Comparison of ENCODE assay signal across 14 cellular contexts in genomic region chr7:55245271-55245723, GRCh38.
A peak's percentile ranks its signal among the peaks of the same experiment; 100 is the strongest.
DNase-seq lines count a peak whose midpoint lies in the region; ATAC-seq and TF ChIP-seq lines count a peak whose summit lies in the region.
"Had no signal": no experiment of that assay in that cellular context is flagged by ENCODE, and none has a peak within 500 bp of the region (broad histone marks: within the 10 kb centered on the region; RNA-seq: fewer than 3 reads in every experiment).

No MANE protein-coding gene starts in this region.

- DNase-seq in Caki2 (ENCODE audit: low read depth), result peak; percentile 90
- DNase-seq in NCI-H460 (ENCODE audit: extremely low read depth, low read depth), result peak; percentile 87
- DNase-seq in epithelial cell of proximal tubule (ENCODE audit: low read depth), result peak; percentile 36
- DNase-seq in non-pigmented ciliary epithelial cell (ENCODE audit: low read depth), result peak; percentile 88
- DNase-seq in SW 1271 (lab: John Stamatoyannopoulos, UW), result no peak
- no peak for DNase-seq in activated T-cell treated with anti-CD3 and anti-CD28 coated beads, Interleukin-2, amount 50 U/mL, for 24 hours
- no peak for DNase-seq in NCI-H446 (lab: John Stamatoyannopoulos, UW)
- DNase-seq: activated naive CD8-positive, alpha-beta T cell treated with anti-CD3 and anti-CD28 coated beads for 36 hours; CD8-positive, alpha-beta T cell; NCI-H1694 treated with DMSO at 0.1 percent for 48 hours; nephron progenitor cell; stimulated activated CD4-positive, alpha-beta T cell treated with anti-CD3 and anti-CD28 coated beads, Interleukin-4, amount 100 ng/mL, for 4 hours had no signal

- H3K4me3 Mint-ChIP-seq in activated T-cell treated with anti-CD3 and anti-CD28 coated beads, Interleukin-2, amount 50 U/mL, for 24 hours, result no peak overlapping the region
- H3K4me3 Mint-ChIP-seq: activated naive CD8-positive, alpha-beta T cell treated with anti-CD3 and anti-CD28 coated beads for 36 hours; CD8-positive, alpha-beta T cell; nephron progenitor cell; T-helper 1 cell treated with Interleukin-12 subunit alpha and Interleukin-12 subunit beta and Interleukin-4 antibody, amounts not matched to agents 30 μg/mL and 1 μg/mL, for 36 hours had no signal

- no peaks in the 10 kb centered on the region for H3K4me1 Mint-ChIP-seq in activated T-cell treated with anti-CD3 and anti-CD28 coated beads, Interleukin-2, amount 50 U/mL, for 24 hours (ENCODE audit: low read depth)
- H3K4me1 Mint-ChIP-seq: activated naive CD8-positive, alpha-beta T cell treated with anti-CD3 and anti-CD28 coated beads for 36 hours; nephron progenitor cell had no signal

- H3K9me3 Mint-ChIP-seq in activated T-cell treated with anti-CD3 and anti-CD28 coated beads, Interleukin-2, amount 50 U/mL, for 24 hours, result no peaks in the 10 kb centered on the region
- H3K9me3 Mint-ChIP-seq: activated naive CD8-positive, alpha-beta T cell treated with anti-CD3 and anti-CD28 coated beads for 36 hours; CD8-positive, alpha-beta T cell; nephron progenitor cell; T-helper 1 cell treated with Interleukin-12 subunit alpha and Interleukin-12 subunit beta and Interleukin-4 antibody, amounts not matched to agents 30 μg/mL and 1 μg/mL, for 36 hours had no signal

- no peaks in the 10 kb centered on the region for H3K36me3 Mint-ChIP-seq in activated T-cell treated with anti-CD3 and anti-CD28 coated beads, Interleukin-2, amount 50 U/mL, for 24 hours (ENCODE audit: low read depth)
- H3K36me3 Mint-ChIP-seq: activated naive CD8-positive, alpha-beta T cell treated with anti-CD3 and anti-CD28 coated beads for 36 hours; CD8-positive, alpha-beta T cell had no signal

- in situ Hi-C loops in Caki2 (cut with HindIII; ENCODE audit: low pct_unique_long_range_greater_than_20kb, low sequenced_read_pairs), result no loop called here

- ATAC-seq in HG02678 (IDR thresholded peaks at IDR 0.05; ENCODE audit: unreplicated experiment), result no peak
- ATAC-seq: CD8-positive, alpha-beta T cell had no signal

- TF ChIP-seq CTCF in epithelial cell of proximal tubule (conservative IDR thresholded peaks at IDR 0.05; ENCODE audit: low read depth, low read length), result no peak

- no peak overlapping the region for H3K27ac Mint-ChIP-seq in activated T-cell treated with anti-CD3 and anti-CD28 coated beads, Interleukin-2, amount 50 U/mL, for 24 hours
- H3K27ac Mint-ChIP-seq: activated naive CD8-positive, alpha-beta T cell treated with anti-CD3 and anti-CD28 coated beads for 36 hours; CD8-positive, alpha-beta T cell; nephron progenitor cell; T-helper 1 cell treated with Interleukin-12 subunit alpha and Interleukin-12 subunit beta and Interleukin-4 antibody, amounts not matched to agents 30 μg/mL and 1 μg/mL, for 36 hours had no signal

- H3K4me3 ChIP-seq in epithelial cell of proximal tubule (ENCODE audit: low read depth, low read length), result no peak overlapping the region

- peaks cover 22% of the 10 kb centered on the region for H3K27me3 Mint-ChIP-seq in activated T-cell treated with anti-CD3 and anti-CD28 coated beads, Interleukin-2, amount 50 U/mL, for 24 hours

Comparison
In these comparisons a context has a peak if more than half of its experiments do, and no peak if none do; other contexts are left out.
1. DNase-seq: peak in Caki2 (single experiment), NCI-H460 (single experiment), epithelial cell of proximal tubule (single experiment) and non-pigmented ciliary epithelial cell (single experiment); none in SW 1271 (0 of 2), activated T-cell treated with anti-CD3 and anti-CD28 coated beads, Interleukin-2, amount 50 U/mL, for 24 hours (single experiment) and NCI-H446 (0 of 2).